Comparison of ENCODE assay signal across 8 cellular contexts in genomic region chr10:124941823-124942222, GRCh38. TPM values are rescaled to one million over a fixed set of nuclear protein-coding genes. Genes with fewer than 3 reads are reported as not detected.
A peak's percentile ranks its signal among the peaks of the same experiment; 100 is the strongest.
DNase-seq lines count a peak whose midpoint lies in the region; ATAC-seq and TF ChIP-seq lines count a peak whose summit lies in the region.

Gene ZRANB1, plus strand, starts transcription at chr10:124942123. Its CDS starts 371 bp downstream, at chr10:124942494.

- in situ Hi-C loops in endometrial microvascular endothelial cells (cut with HindIII; ENCODE audit: inconsistent ontology term, low pct_unique_long_range_greater_than_20kb, low sequenced_read_pairs): no loop called here

- no peak within 1 kb of the TSS for H3K4me3 ChIP-seq in upper lobe of left lung

- no peaks in the 10 kb centered on the region for H3K27me3 ChIP-seq in upper lobe of left lung

- no peak for DNase-seq in activated T-cell treated with anti-CD3 and anti-CD28 coated beads, Interleukin-2, amount 50 U/mL, for 24 hours
- no peak for DNase-seq in activated T-cell treated with anti-CD3 and anti-CD28 coated beads, Interleukin-2, amount 50 U/mL, for 1 hour
- DNase-seq in mucosa of gallbladder (ENCODE audit: low spot score): no peak
- DNase-seq in upper lobe of left lung: no peak
- no peak for DNase-seq in middle frontal gyrus (ENCODE audit: extremely low spot score, low spot score)
- no peak for DNase-seq in NCI-H187 treated with DMSO at 0.1 percent for 48 hours (lab: John Stamatoyannopoulos, UW)
- no peak for DNase-seq in substantia nigra (lab: John Stamatoyannopoulos, UW)

- no peak within 1 kb of the TSS for H3K4me3 Mint-ChIP-seq in activated T-cell treated with anti-CD3 and anti-CD28 coated beads, Interleukin-2, amount 50 U/mL, for 24 hours

- no peaks in the 10 kb centered on the region for H3K36me3 ChIP-seq in upper lobe of left lung

- peak within 1 kb of the TSS in 2 of 4 donors; percentile 3 to 6 for H3K27ac ChIP-seq in upper lobe of left lung
- H3K27ac ChIP-seq in substantia nigra (ENCODE audit: low read depth, low read length, poor library complexity, severe bottlenecking): no peak within 1 kb of the TSS

- H3K27ac Mint-ChIP-seq in activated T-cell treated with anti-CD3 and anti-CD28 coated beads, Interleukin-2, amount 50 U/mL, for 24 hours: peak within 1 kb of the TSS; percentile 16

- no peak for TF ChIP-seq CTCF in upper lobe of left lung (IDR thresholded peaks at IDR 0.05)

- peaks cover 43% of the 10 kb centered on the region for H3K36me3 Mint-ChIP-seq in activated T-cell treated with anti-CD3 and anti-CD28 coated beads, Interleukin-2, amount 50 U/mL, for 24 hours (ENCODE audit: low read depth)

- no peaks in the 10 kb centered on the region for H3K9me3 ChIP-seq in upper lobe of left lung

- WGBS in upper lobe of left lung, 2 donors: 87 to 93% methylated on average over 4 of the region's 4 CpGs

- H3K4me1 Mint-ChIP-seq in activated T-cell treated with anti-CD3 and anti-CD28 coated beads, Interleukin-2, amount 50 U/mL, for 24 hours (ENCODE audit: low read depth): peaks cover 53% of the 10 kb centered on the region

- TF ChIP-seq EP300 in upper lobe of left lung (IDR thresholded peaks at IDR 0.05): no peak

- no peak for TF ChIP-seq POLR2A in upper lobe of left lung (IDR thresholded peaks at IDR 0.05)

- H3K4me1 ChIP-seq in upper lobe of left lung: peaks cover 31 to 50% (median 33%) of the 10 kb centered on the region in 4 donors

- no peaks in the 10 kb centered on the region for H3K9me3 Mint-ChIP-seq in activated T-cell treated with anti-CD3 and anti-CD28 coated beads, Interleukin-2, amount 50 U/mL, for 24 hours

- ATAC-seq in upper lobe of left lung (ENCODE audit: low FRiP score in 2 of 2): no peak

- H3K27me3 Mint-ChIP-seq in activated T-cell treated with anti-CD3 and anti-CD28 coated beads, Interleukin-2, amount 50 U/mL, for 24 hours: no peaks in the 10 kb centered on the region

RNA-seq across cellular contexts. Expression of gene ZRANB1, which starts in this region (rescaled TPM):
- total RNA-seq in endometrial microvascular endothelial cells (ENCODE audit: inconsistent ontology term): 10.9 TPM
- 17.7 TPM for total RNA-seq in mucosa of gallbladder
- 10 to 100 TPM; 14.6 to 35.4 (median 17.1) TPM for total RNA-seq in upper lobe of left lung
